ENCODE assay signal across 20 cellular contexts in the genomic region with DNA sequence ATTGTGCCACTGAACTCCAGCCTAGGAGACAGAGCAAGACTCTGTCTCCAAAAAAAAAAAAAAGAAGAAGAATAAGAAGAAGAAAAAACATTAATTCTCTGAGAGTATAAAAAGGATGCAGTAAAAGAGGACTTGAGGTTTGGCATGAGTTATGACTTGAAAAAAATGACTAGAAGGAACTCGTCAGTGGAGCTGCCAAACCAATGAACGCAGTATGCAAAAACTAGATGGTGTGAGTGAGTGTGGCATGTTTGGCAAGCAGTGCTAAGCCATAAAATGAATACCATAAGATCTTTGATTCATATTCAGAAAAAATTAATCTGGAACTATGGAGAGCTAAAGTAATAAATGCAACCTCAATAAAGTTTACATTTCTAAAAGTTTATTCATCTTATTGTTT.
"Had no signal": no experiment of that assay in that cellular context is flagged by ENCODE, and none has a peak within 500 bp of the region (broad histone marks: within the 10 kb centered on the region; RNA-seq: fewer than 3 reads in every experiment).

No MANE protein-coding gene starts in this region.

- H3K27me3 ChIP-seq: esophagus muscularis mucosa, gastroesophageal sphincter, ovary, testis, upper lobe of right lung had no signal

- DNase-seq: activated B cell treated with CpG ODN at 0.5 μM for 24 hours; activated CD4-positive, alpha-beta T cell treated with anti-CD3 and anti-CD28 coated beads, Interleukin-2, amount 10 ng/mL, durations not matched to agents 24 days and 14 days; activated CD8-positive, alpha-beta memory T cell treated with anti-CD3 and anti-CD28 coated beads, Interleukin-2, amount 50 U/mL, for 48 hours; activated gamma-delta T cell; activated T-cell treated with anti-CD3 and anti-CD28 coated beads, Interleukin-2, amount 50 U/mL, for 72 hours; islet precursor cell; midbrain; ovary; stimulated activated CD4-positive, alpha-beta T cell treated with anti-CD3 and anti-CD28 coated beads, Interleukin-1b, Interleukin-23, amount 100 ng/mL, for 48 hours; stimulated activated naive CD8-positive, alpha-beta T cell treated with anti-CD3 and anti-CD28 coated beads, Interleukin-15, amount 100 ng/mL, for 72 hours; T-helper 17 cell; testis; upper lobe of right lung had no signal

- H3K36me3 ChIP-seq: esophagus muscularis mucosa, gastroesophageal sphincter, ovary, upper lobe of right lung had no signal

- H3K9me3 ChIP-seq: esophagus muscularis mucosa, gastroesophageal sphincter, ovary, testis, upper lobe of right lung had no signal

- ATAC-seq: activated naive CD4-positive, alpha-beta T cell treated with anti-CD3 and anti-CD28 coated beads, Interleukin-2, amount 50 U/mL, for 72 hours; activated T-cell treated with anti-CD3 and anti-CD28 coated beads, Interleukin-2, amount 50 U/mL, for 72 hours; gastroesophageal sphincter; left lobe of liver; sciatic nerve; stimulated activated naive CD8-positive, alpha-beta T cell treated with anti-CD3 and anti-CD28 coated beads, Interleukin-15, amount 100 ng/mL, for 72 hours; T-helper 17 cell; upper lobe of right lung had no signal

- H3K4me3 ChIP-seq: coronary artery, esophagus muscularis mucosa, gastroesophageal sphincter, ovary, testis, upper lobe of right lung had no signal

- FAIRE-seq: TTC549 had no signal
